In the genomic region with DNA sequence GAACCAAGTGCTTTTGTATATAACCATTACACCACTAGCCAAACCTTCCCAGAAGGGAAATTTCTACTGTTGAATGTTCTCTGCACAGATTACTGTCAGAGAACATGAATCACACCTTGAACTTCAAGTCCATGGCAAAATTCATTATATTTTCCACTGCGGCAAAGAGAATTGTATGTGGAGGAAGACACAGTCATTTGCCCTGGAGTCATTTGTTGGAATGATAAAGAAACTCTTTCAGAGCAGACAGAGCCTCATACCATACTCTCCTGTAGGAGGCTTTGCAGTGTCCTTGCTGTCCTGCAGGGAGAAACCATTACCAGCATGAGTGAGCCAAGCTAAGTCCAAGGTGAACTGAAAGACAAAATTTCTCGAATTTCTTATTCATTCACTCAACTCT, we compare ENCODE assay signal across 28 cellular contexts.
DNase-seq lines count a peak whose midpoint lies in the region; ATAC-seq and TF ChIP-seq lines count a peak whose summit lies in the region.
"Had no signal": no experiment of that assay in that cellular context is flagged by ENCODE, and none has a peak within 500 bp of the region (broad histone marks: within the 10 kb centered on the region; RNA-seq: fewer than 3 reads in every experiment).

No MANE protein-coding gene starts in this region.

- H4K20me1 ChIP-seq in GM23248 (ENCODE audit: insufficient read depth) = no peaks in the 10 kb centered on the region

- CTCF ChIA-PET in RWPE1 (lab: Yijun Ruan, JAX) = interaction anchor here (0.7 kb wide), 1 partner anchor 11 kb away, joined by 3 read pairs; no protein-coding TSS in a partner anchor

- in situ Hi-C loops in GM23248 (cut with MboI) = no loop called here

- H3K9me2 ChIP-seq in GM23248 (ENCODE audit: insufficient read depth) = no peaks in the 10 kb centered on the region

- WGBS in GM23248 (ENCODE audit: low coverage in 1 of 2, low lambda C conversion rate in 2 of 2, missing lambda C conversion rate in 2 of 2), 2 experiments = 87% methylated on average over 2 of the region's 2 CpGs
- 90 to 92% (median 91%) methylated on average over 2 of the region's 2 CpGs for WGBS in psoas muscle, 3 donors

- H3K4me3 Mint-ChIP-seq in osteocyte (ENCODE audit: unreplicated experiment) (no peak overlapping the region), glutamatergic neuron (ENCODE audit: unreplicated experiment) (no peak overlapping the region)
- H3K4me3 Mint-ChIP-seq: activated CD4-positive, alpha-beta T cell treated with anti-CD3 and anti-CD28 coated beads, Interleukin-2, amount 10 ng/mL, durations not matched to agents 7 days and 5 days; activated CD8-positive, alpha-beta memory T cell treated with anti-CD3 and anti-CD28 coated beads, Interleukin-2, amount 10 ng/mL, durations not matched to agents 7 days and 5 days; activated naive CD4-positive, alpha-beta T cell treated with anti-CD3 and anti-CD28 coated beads, Interleukin-2, amount 50 U/mL, for 24 hours; activated T-cell treated with anti-CD3 and anti-CD28 coated beads, Interleukin-2, amount 50 U/mL, for 72 hours; nephron; stimulated activated naive CD8-positive, alpha-beta T cell treated with anti-CD3 and anti-CD28 coated beads, Interleukin-15, amount 100 ng/mL, for 72 hours had no signal

- H3K9me3 Mint-ChIP-seq in osteocyte (ENCODE audit: unreplicated experiment) = no peaks in the 10 kb centered on the region
- H3K9me3 Mint-ChIP-seq in glutamatergic neuron (ENCODE audit: unreplicated experiment) = no peaks in the 10 kb centered on the region
- H3K9me3 Mint-ChIP-seq: activated naive CD4-positive, alpha-beta T cell treated with anti-CD3 and anti-CD28 coated beads, Interleukin-2, amount 50 U/mL, for 24 hours had no signal

- intact Hi-C loops in psoas muscle (cut with DNase I) = no loop called here

- H3F3A ChIP-seq in GM23248 (ENCODE audit: insufficient read depth) = 0 out of 2 replicates have a peak, but pooled peaks cover 5% of the 10 kb centered on the region

- ATAC-seq in HG03175 (IDR thresholded peaks at IDR 0.05; ENCODE audit: unreplicated experiment) = no peak
- no peak for ATAC-seq in psoas muscle
- ATAC-seq: activated CD8-positive, alpha-beta memory T cell treated with anti-CD3 and anti-CD28 coated beads, Interleukin-2, amount 10 ng/mL, durations not matched to agents 7 days and 5 days; activated T-cell treated with anti-CD3 and anti-CD28 coated beads, Interleukin-2, amount 50 U/mL, for 72 hours; gastroesophageal sphincter; stimulated activated naive CD8-positive, alpha-beta T cell treated with anti-CD3 and anti-CD28 coated beads, Interleukin-15, amount 100 ng/mL, for 72 hours had no signal

- H3K4me2 ChIP-seq in GM23248 (ENCODE audit: unreplicated experiment) = no peak overlapping the region
- H3K4me2 ChIP-seq: KMS-11 had no signal

- H3K27me3 ChIP-seq in GM23248 (replicated peaks; ENCODE audit: insufficient read depth) (no peaks in the 10 kb centered on the region; the same call in 1 of the 2 replicates), psoas muscle (ENCODE audit: insufficient read depth in 3 of 3, low read length in 2 of 3) (no peaks in the 10 kb centered on the region)
- H3K27me3 ChIP-seq: esophagus squamous epithelium, gastroesophageal sphincter, thyroid gland had no signal

- POLR2A ChIA-PET in RWPE1 (lab: Yijun Ruan, JAX; ENCODE audit: low non-redundant PET) = no interaction called here

- no peak overlapping the region for H2AFZ ChIP-seq in GM23248
- H2AFZ ChIP-seq: parathyroid adenoma had no signal

- H3K4me3 ChIP-seq in GM23248 (no peak overlapping the region), choroid plexus epithelial cell (ENCODE audit: low read depth, low read length) (no peak overlapping the region), psoas muscle (no peak overlapping the region), coronary artery (no peak overlapping the region)
- H3K4me3 ChIP-seq: esophagus squamous epithelium, gastroesophageal sphincter, left ventricle myocardium inferior, thyroid gland had no signal

- H3K36me3 Mint-ChIP-seq in osteocyte (ENCODE audit: unreplicated experiment) (peaks cover 3% of the 10 kb centered on the region), glutamatergic neuron (ENCODE audit: unreplicated experiment) (no peaks in the 10 kb centered on the region)
- H3K36me3 Mint-ChIP-seq: activated CD8-positive, alpha-beta memory T cell treated with anti-CD3 and anti-CD28 coated beads, Interleukin-2, amount 10 ng/mL, durations not matched to agents 7 days and 5 days; activated naive CD4-positive, alpha-beta T cell treated with anti-CD3 and anti-CD28 coated beads, Interleukin-2, amount 50 U/mL, for 24 hours had no signal

- peaks cover 2% of the 10 kb centered on the region for H3K4me1 Mint-ChIP-seq in osteocyte (ENCODE audit: unreplicated experiment)
- H3K4me1 Mint-ChIP-seq in glutamatergic neuron (ENCODE audit: low read depth, unreplicated experiment) = peaks cover 4% of the 10 kb centered on the region
- H3K4me1 Mint-ChIP-seq: activated CD4-positive, alpha-beta T cell treated with anti-CD3 and anti-CD28 coated beads, Interleukin-2, amount 10 ng/mL, durations not matched to agents 7 days and 5 days; activated CD8-positive, alpha-beta memory T cell treated with anti-CD3 and anti-CD28 coated beads, Interleukin-2, amount 10 ng/mL, durations not matched to agents 7 days and 5 days; activated naive CD4-positive, alpha-beta T cell treated with anti-CD3 and anti-CD28 coated beads, Interleukin-2, amount 50 U/mL, for 24 hours; stimulated activated naive CD8-positive, alpha-beta T cell treated with anti-CD3 and anti-CD28 coated beads, Interleukin-15, amount 100 ng/mL, for 72 hours had no signal

- H3K27me3 Mint-ChIP-seq in osteocyte (ENCODE audit: unreplicated experiment) = peaks cover 6% of the 10 kb centered on the region
- no peaks in the 10 kb centered on the region for H3K27me3 Mint-ChIP-seq in glutamatergic neuron (ENCODE audit: unreplicated experiment)

- no peak overlapping the region for H3K27ac Mint-ChIP-seq in osteocyte (ENCODE audit: unreplicated experiment)
- no peak overlapping the region for H3K27ac Mint-ChIP-seq in glutamatergic neuron (ENCODE audit: unreplicated experiment)
- H3K27ac Mint-ChIP-seq: activated CD4-positive, alpha-beta T cell treated with anti-CD3 and anti-CD28 coated beads, Interleukin-2, amount 10 ng/mL, durations not matched to agents 7 days and 5 days; activated CD8-positive, alpha-beta memory T cell treated with anti-CD3 and anti-CD28 coated beads, Interleukin-2, amount 10 ng/mL, durations not matched to agents 7 days and 5 days; activated naive CD4-positive, alpha-beta T cell treated with anti-CD3 and anti-CD28 coated beads, Interleukin-2, amount 50 U/mL, for 24 hours; activated T-cell treated with anti-CD3 and anti-CD28 coated beads, Interleukin-2, amount 50 U/mL, for 72 hours had no signal

- H3K4me1 ChIP-seq in GM23248 (ENCODE audit: insufficient read depth) (no peaks in the 10 kb centered on the region; the same call in 1 of the 2 replicates), psoas muscle (peaks cover 13% of the 10 kb centered on the region)
- H3K4me1 ChIP-seq: esophagus squamous epithelium, gastroesophageal sphincter, left ventricle myocardium inferior had no signal

- H3K36me3 ChIP-seq in GM23248 (ENCODE audit: low read depth) (no peaks in the 10 kb centered on the region), psoas muscle (ENCODE audit: insufficient read depth in 1 of 2, low read depth in 1 of 2) (no peaks in the 10 kb centered on the region)
- H3K36me3 ChIP-seq: esophagus squamous epithelium, gastroesophageal sphincter, left ventricle myocardium inferior, thyroid gland had no signal

- H3K79me2 ChIP-seq in GM23248 (ENCODE audit: insufficient read depth) = no peaks in the 10 kb centered on the region
- H3K79me2 ChIP-seq: parathyroid adenoma had no signal

- DNase-seq in GM23248 (peak; percentile 14), RWPE1 (ENCODE audit: low spot score) (peak; percentile 71), choroid plexus epithelial cell (ENCODE audit: low read depth) (peak; percentile 9), osteocyte (ENCODE audit: extremely low spot score, unreplicated experiment) (no peak), psoas muscle (no peak), glutamatergic neuron (no peak), coronary artery (ENCODE audit: low spot score) (no peak)
- DNase-seq: activated CD4-positive, alpha-beta T cell treated with anti-CD3 and anti-CD28 coated beads, Interleukin-2, amount 10 ng/mL, durations not matched to agents 7 days and 5 days; activated CD8-positive, alpha-beta memory T cell treated with anti-CD3 and anti-CD28 coated beads, Interleukin-2, amount 10 ng/mL, durations not matched to agents 7 days and 5 days; activated T-cell treated with anti-CD3 and anti-CD28 coated beads, Interleukin-2, amount 50 U/mL, for 72 hours; aorta; effector CD4-positive, alpha-beta T cell; esophagus squamous epithelium; GDM1; GOT3; hypothalamus; left ventricle myocardium inferior; NCI-H1436 treated with DMSO at 0.1 percent for 48 hours; RPMI8226; stimulated activated naive CD8-positive, alpha-beta T cell treated with anti-CD3 and anti-CD28 coated beads, Interleukin-15, amount 100 ng/mL, for 72 hours; thyroid gland had no signal

- H3K9ac ChIP-seq in GM23248 = no peak overlapping the region
- H3K9ac ChIP-seq: KMS-11, parathyroid adenoma had no signal

- H3K9me3 ChIP-seq in GM23248 (ENCODE audit: low read depth) (no peaks in the 10 kb centered on the region), psoas muscle (no peaks in the 10 kb centered on the region)
- H3K9me3 ChIP-seq: esophagus squamous epithelium, gastroesophageal sphincter, left ventricle myocardium inferior, thyroid gland had no signal

- TF ChIP-seq CTCF in RWPE1 (conservative IDR thresholded peaks at IDR 0.05; ENCODE audit: low read depth) (no peak), choroid plexus epithelial cell (conservative IDR thresholded peaks at IDR 0.05; ENCODE audit: low read depth, low read length) (peak; percentile 16), osteocyte (IDR thresholded peaks at IDR 0.05) (peak; percentile 6), psoas muscle (IDR thresholded peaks at IDR 0.05) (no peak), glutamatergic neuron (IDR thresholded peaks at IDR 0.05; ENCODE audit: partially characterized antibody, unreplicated experiment) (no peak), coronary artery (IDR thresholded peaks at IDR 0.05) (no peak)

- H3K27ac ChIP-seq in GM23248 (no peak overlapping the region), RWPE1 (no peak overlapping the region), psoas muscle (no peak overlapping the region), coronary artery (no peak overlapping the region)
- H3K27ac ChIP-seq: esophagus squamous epithelium, gastroesophageal sphincter, KMS-11, left ventricle myocardium inferior, parathyroid adenoma, thyroid gland, VCaP had no signal

Comparison
In these comparisons a context has a peak if more than half of its experiments do, and no peak if none do; other contexts are left out.
1. DNase-seq: peak in GM23248 (single experiment), RWPE1 (single experiment) and choroid plexus epithelial cell (single experiment); none in osteocyte (single experiment), psoas muscle (0 of 2), glutamatergic neuron (single experiment) and coronary artery (single experiment).
2. CTCF ChIP-seq: peak in choroid plexus epithelial cell (single experiment) and osteocyte (single experiment); none in RWPE1 (single experiment), psoas muscle (single experiment), glutamatergic neuron (single experiment) and coronary artery (single experiment).